24 cellular contexts compared by ENCODE assay signal in genomic region chr9:14565352-14565956, GRCh38.
"Had no signal": no experiment of that assay in that cellular context is flagged by ENCODE, and none has a peak within 500 bp of the region (broad histone marks: within the 10 kb centered on the region; RNA-seq: fewer than 3 reads in every experiment).

No MANE protein-coding gene starts in this region.

- DNase-seq: activated CD4-positive, alpha-beta T cell treated with anti-CD3 and anti-CD28 coated beads for 1 hour; activated CD4-positive, alpha-beta T cell treated with anti-CD3 and anti-CD28 coated beads, Interleukin-2, amount 50 U/mL, for 1 hour; activated CD8-positive, alpha-beta T cell treated with anti-CD3 and anti-CD28 coated beads, Interleukin-2, amount 10 ng/mL, durations not matched to agents 7 days and 5 days; activated naive CD4-positive, alpha-beta T cell; effector memory CD4-positive, alpha-beta T cell; foreskin melanocyte; immature natural killer cell; lower lobe of right lung; mesendoderm; mucosa of descending colon; naive thymus-derived CD8-positive, alpha-beta T cell; stimulated activated CD4-positive, alpha-beta T cell treated with anti-CD3 and anti-CD28 coated beads, Interleukin-12 subunit alpha, Interleukin-12 subunit beta, amount 100 ng/mL, for 4 hours; stimulated activated CD4-positive, alpha-beta T cell treated with anti-CD3 and anti-CD28 coated beads, Interleukin-4, amount 100 ng/mL, for 4 hours; transverse colon had no signal

- H3K9me3 ChIP-seq: lower lobe of right lung, mucosa of descending colon, transverse colon, vagina had no signal

- H3K4me1 Mint-ChIP-seq: central memory CD8-positive, alpha-beta T cell; naive thymus-derived CD8-positive, alpha-beta T cell had no signal

- H3K9me3 Mint-ChIP-seq: activated T-helper 2 cell treated with anti-CD3 and anti-CD28 coated beads, Interferon-gamma antibody, Interleukin-2, Interleukin-4, amounts not matched to agents 10 μg/mL and 5 μg/mL and 100 μg/mL, durations not matched to agents 14 hours and 24 hours and 36 hours had no signal

- H3K27me3 ChIP-seq: transverse colon, vagina had no signal

- H3K4me3 ChIP-seq: lower lobe of right lung, mucosa of descending colon, transverse colon, vagina had no signal

- FAIRE-seq: astrocyte, colon, TTC549 had no signal

- H3K27ac ChIP-seq: lower lobe of right lung, transverse colon, vagina had no signal

- H3K4me3 Mint-ChIP-seq: activated CD8-positive, alpha-beta T cell treated with anti-CD3 and anti-CD28 coated beads, Interleukin-2, amount 10 ng/mL, durations not matched to agents 7 days and 5 days; activated naive CD8-positive, alpha-beta T cell; central memory CD8-positive, alpha-beta T cell; naive thymus-derived CD8-positive, alpha-beta T cell; T-helper 2 cell treated with Interferon-gamma antibody and Interleukin-4, amounts not matched to agents 5 μg/mL and 100 μg/mL, for 36 hours had no signal

- H3K36me3 ChIP-seq: lower lobe of right lung, transverse colon, vagina had no signal

- H3K4me1 ChIP-seq: lower lobe of right lung, transverse colon, vagina had no signal

- H3K27me3 Mint-ChIP-seq: activated naive CD8-positive, alpha-beta T cell; central memory CD8-positive, alpha-beta T cell; progenitor cell of endocrine pancreas had no signal

- H3K27ac Mint-ChIP-seq: activated CD8-positive, alpha-beta T cell treated with anti-CD3 and anti-CD28 coated beads, Interleukin-2, amount 10 ng/mL, durations not matched to agents 7 days and 5 days; activated naive CD8-positive, alpha-beta T cell; activated T-helper 2 cell treated with anti-CD3 and anti-CD28 coated beads, Interferon-gamma antibody, Interleukin-2, Interleukin-4, amounts not matched to agents 10 μg/mL and 5 μg/mL and 100 μg/mL, durations not matched to agents 14 hours and 24 hours and 36 hours; immature natural killer cell; naive thymus-derived CD8-positive, alpha-beta T cell; progenitor cell of endocrine pancreas; T-helper 2 cell treated with Interferon-gamma antibody and Interleukin-4, amounts not matched to agents 5 μg/mL and 100 μg/mL, for 36 hours had no signal

- ATAC-seq: activated CD8-positive, alpha-beta T cell treated with anti-CD3 and anti-CD28 coated beads, Interleukin-2, amount 10 ng/mL, durations not matched to agents 7 days and 5 days; left lobe of liver; lower lobe of right lung; mucosa of descending colon; naive thymus-derived CD8-positive, alpha-beta T cell had no signal
